In the genomic region with DNA sequence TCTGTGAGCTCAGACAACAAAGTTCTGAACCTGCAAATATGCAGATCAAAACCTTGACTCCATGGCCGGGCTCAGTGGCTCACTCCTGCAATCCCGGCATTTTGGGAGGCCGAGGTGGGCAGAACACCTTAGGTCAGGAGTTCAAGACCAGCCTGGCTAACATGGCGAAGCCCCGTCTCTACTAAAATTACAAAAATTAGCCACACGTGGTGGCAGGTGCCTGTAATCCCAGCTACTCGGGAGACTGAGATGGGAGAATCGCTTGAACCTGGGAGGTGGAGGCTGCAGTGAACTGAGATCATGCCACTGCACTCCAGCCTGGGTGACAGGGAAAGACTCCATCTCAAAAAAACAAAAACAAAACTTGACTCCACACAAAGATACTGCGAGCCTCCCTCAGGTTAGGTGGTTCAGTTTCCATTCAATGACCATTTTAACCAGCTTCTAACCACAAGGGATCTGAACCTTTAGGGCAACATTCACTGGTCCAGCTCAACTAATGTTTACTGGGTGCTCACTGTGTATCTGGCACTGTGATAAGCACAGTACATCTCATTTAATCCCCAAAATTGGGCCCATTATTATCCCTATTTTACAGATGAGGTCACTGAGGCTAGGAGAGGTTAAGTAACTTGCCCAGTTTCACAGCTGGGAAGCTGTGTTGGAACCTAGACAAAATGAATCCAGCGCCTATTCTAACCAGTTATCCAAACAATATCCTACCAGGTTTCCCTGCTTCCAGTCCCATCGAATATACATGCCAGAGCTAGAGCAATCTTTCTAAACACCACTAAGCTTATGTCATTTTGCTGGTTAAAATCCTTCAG, we compare ENCODE assay signal across 8 cellular contexts. TPM values are rescaled to one million over a fixed set of nuclear protein-coding genes. Genes with fewer than 3 reads are reported as not detected.
A peak's percentile ranks its signal among the peaks of the same experiment; 100 is the strongest.
DNase-seq lines count a peak whose midpoint lies in the region; ATAC-seq, FAIRE-seq and TF ChIP-seq lines count a peak whose summit lies in the region.

No MANE protein-coding gene starts in this region.

- DNase-seq in A549 (ENCODE audit: low read depth in 1 of 2, low spot score in 1 of 2) (no peak), HAP-1 (ENCODE audit: low spot score in 2 of 2) (no peak), adrenal gland (no peak), kidney (no peak), DMS153 (lab: John Stamatoyannopoulos, UW) (no peak), NCI-H2227 (lab: John Stamatoyannopoulos, UW; ENCODE audit: unreplicated experiment) (no peak)

- intact Hi-C loops in adrenal gland (cut with DNase I) (no loop called here), kidney (cut with DNase I) (no loop called here)

- no peak for ATAC-seq in A549
- ATAC-seq in HG03175 (IDR thresholded peaks at IDR 0.05; ENCODE audit: unreplicated experiment) = no peak
- no peak for ATAC-seq in HG02763 (IDR thresholded peaks at IDR 0.05; ENCODE audit: unreplicated experiment)

- FAIRE-seq in A549 (lab: Jason Lieb, UNC) (no peak), kidney (lab: Jason Lieb, UNC) (no peak)

- H3K9ac ChIP-seq in kidney (ENCODE audit: low read length in 2 of 2) = peak overlapping the region; percentile 34 to 41

- POLR2A ChIA-PET in A549 (lab: Yijun Ruan, JAX) = interaction anchor here (0.9 to 2.4 kb wide), 2 partner anchors 10 to 184 kb away, joined by 3 to 29 read pairs; partner anchors contain the start of gene NOP56

- peak overlapping the region; percentile 67 for H3K4me3 ChIP-seq in A549
- peak overlapping the region; percentile 95 for H3K4me3 ChIP-seq in HAP-1
- H3K4me3 ChIP-seq in adrenal gland = peak overlapping the region in 1 of 4 donors; percentile 72
- H3K4me3 ChIP-seq in kidney (ENCODE audit: low read length in 2 of 2) = no peak overlapping the region

- no peak for TF ChIP-seq RAD21 in A549 (conservative IDR thresholded peaks at IDR 0.05 in 1 of 2, IDR thresholded peaks at IDR 0.05 in 1 of 2)

- TF ChIP-seq CTCF in A549 (IDR thresholded peaks at IDR 0.05) = no peak
- no peak for TF ChIP-seq CTCF in adrenal gland (IDR thresholded peaks at IDR 0.05)
- no peak for TF ChIP-seq CTCF in kidney (IDR thresholded peaks at IDR 0.05; ENCODE audit: borderline replicate concordance, extremely low read depth, insufficient read depth)

- 57% methylated on average over 11 of the region's 11 CpGs for WGBS in A549 (ENCODE audit: missing lambda C conversion rate)
- WGBS in adrenal gland, 4 donors = 57 to 66% (median 62%) methylated on average over 11 of the region's 11 CpGs

- no peak for TF ChIP-seq POLR2A in A549 (IDR thresholded peaks at IDR 0.05; ENCODE audit: low read length)
- no peak for TF ChIP-seq POLR2A in adrenal gland (IDR thresholded peaks at IDR 0.05)

- no peak for TF ChIP-seq EP300 in A549 (IDR thresholded peaks at IDR 0.05)

- H3K27me3 ChIP-seq in HAP-1 (ENCODE audit: low read depth) (no peaks in the 10 kb centered on the region), adrenal gland (no peaks in the 10 kb centered on the region)

- H3K36me3 ChIP-seq in HAP-1 (replicated peaks) (peaks cover 65% of the 10 kb centered on the region), adrenal gland (replicated peaks in 1 of 2) (peaks cover 0 to 38% of the 10 kb centered on the region in 2 donors), kidney (ENCODE audit: control insufficient read depth in 1 of 2, insufficient read depth in 2 of 2, low read length in 2 of 2) (peaks cover 21 to 23% of the 10 kb centered on the region in 2 donors)

- in situ Hi-C loops in HAP-1 (cut with MboI; ENCODE audit: low sequenced_read_pairs) = no loop called here

- H3K4me1 ChIP-seq in A549 (peaks cover 25% of the 10 kb centered on the region), HAP-1 (peaks cover 9% of the 10 kb centered on the region), adrenal gland (replicated peaks in 1 of 2) (peaks cover 21 to 44% of the 10 kb centered on the region in 2 donors), kidney (ENCODE audit: control insufficient read depth in 1 of 2, insufficient read depth in 1 of 2, low read depth in 1 of 2, low read length in 2 of 2) (peaks cover 0 to 7% of the 10 kb centered on the region in 2 donors)

- H3K9me3 ChIP-seq in A549 (no peaks in the 10 kb centered on the region), HAP-1 (no peaks in the 10 kb centered on the region), adrenal gland (replicated peaks in 1 of 3) (no peaks in the 10 kb centered on the region), kidney (ENCODE audit: control insufficient read depth in 1 of 2, low read length in 2 of 2) (no peaks in the 10 kb centered on the region)

- CTCF ChIA-PET in A549 (lab: Yijun Ruan, JAX) = interaction anchor here (1.1 to 6.8 kb wide), 8 partner anchors 8 to 261 kb away, joined by 3 to 52 read pairs (median 4); no protein-coding TSS in a partner anchor

- H3K27ac ChIP-seq in A549 = peak overlapping the region; percentile 92 to 93; a peak in 5 of 6 replicates
- H3K27ac ChIP-seq in adrenal gland = peak overlapping the region in 3 of 5 donors; percentile 29 to 93 (median 39)
- H3K27ac ChIP-seq in kidney (ENCODE audit: low read depth in 2 of 2, low read length in 2 of 2) = no peak overlapping the region

- peak overlapping the region; percentile 71 for H3K4me2 ChIP-seq in A549

TF ChIP-seq in A549, 52 proteins besides CTCF, POLR2A, EP300 and RAD21:
- no peak for TF ChIP-seq NR3C1 (IDR thresholded peaks at IDR 0.05)
- TF ChIP-seq KDM1A (IDR thresholded peaks at IDR 0.05; ENCODE audit: low read depth) = peak; percentile 70; the same call in 1 of the 2 replicates

RNA-seq across cellular contexts. Expression of gene SNRPB, which starts 1.8 kb away (rescaled TPM):
- polyA plus RNA-seq in A549 (2011; rRNA removed) = 486 and 557 TPM in 2 replicates
- polyA plus RNA-seq in A549 (2012; cell fraction: cytosol; rRNA removed) = 1,126 and 1,347 TPM in 2 replicates
- polyA plus RNA-seq in A549 (2012; cell fraction: nucleus; rRNA removed) = 904 and 1,034 TPM in 2 replicates
- 628 to 689 TPM (median 676 TPM) in 3 replicates for polyA plus RNA-seq in A549 (2017; fragmentation: RNase III; extraction: RNeasy Plus Mini Kit Qiagen cat#74134 plus additional on column Dnase treatment)
- 228 and 233 TPM in 2 replicates for polyA minus RNA-seq in A549 (2011; rRNA and poly(A)+ RNA removed)
- 100 to 1,000 TPM in 7 of 8 donors, 10 to 100 TPM in 1; 77.7 to 265 (median 150) TPM for total RNA-seq in adrenal gland
- polyA plus RNA-seq in adrenal gland = 100 to 1,000 TPM in 2 of 3 donors, 10 to 100 TPM in 1; 66.2 to 192 (median 109) TPM
- 118 TPM for total RNA-seq in kidney
- 144 TPM for polyA plus RNA-seq in kidney (ENCODE audit: insufficient read depth, low read depth, low replicate concordance)

RNA-seq across cellular contexts. Expression of gene ZNF343, which starts 39.9 kb away (rescaled TPM):
- polyA plus RNA-seq in A549 (2011; rRNA removed) = 19.0 and 20.5 TPM in 2 replicates
- 7.3 and 8.2 TPM in 2 replicates for polyA plus RNA-seq in A549 (2012; cell fraction: cytosol; rRNA removed)
- polyA plus RNA-seq in A549 (2012; cell fraction: nucleus; rRNA removed) = 7.6 and 11.5 TPM in 2 replicates
- 14.0 to 15.8 TPM (median 14.0 TPM) in 3 replicates for polyA plus RNA-seq in A549 (2017; fragmentation: RNase III; extraction: RNeasy Plus Mini Kit Qiagen cat#74134 plus additional on column Dnase treatment)
- polyA minus RNA-seq in A549 (2011; rRNA and poly(A)+ RNA removed) = 17.3 and 21.1 TPM in 2 replicates
- 10 to 100 TPM in 3 of 8 donors, 1 to 10 TPM in 5; 5.8 to 13.0 (median 8.3) TPM for total RNA-seq in adrenal gland
- polyA plus RNA-seq in adrenal gland = 10 to 100 TPM in 1 of 3 donors, 1 to 10 TPM in 2; 8.0 to 10.9 (median 9.4) TPM
- total RNA-seq in kidney = 12.1 TPM
- 7.9 TPM for polyA plus RNA-seq in kidney (ENCODE audit: insufficient read depth, low read depth, low replicate concordance)

Comparison
In these comparisons a context has a peak if more than half of its experiments do, and no peak if none do; other contexts are left out.
1. H3K27ac ChIP-seq: peak in A549 (2 of 2) and adrenal gland (3 of 5); none in kidney (0 of 2).
2. H3K4me3 ChIP-seq: peak in A549 (single experiment) and HAP-1 (single experiment); none in kidney (0 of 2).